8 cellular contexts compared by ENCODE assay signal in genomic region chr12:103929909-103930786, GRCh38. TPM values are rescaled to one million over a fixed set of nuclear protein-coding genes. Genes with fewer than 3 reads are reported as not detected.
A peak's percentile ranks its signal among the peaks of the same experiment; 100 is the strongest.
DNase-seq lines count a peak whose midpoint lies in the region; ATAC-seq, FAIRE-seq and TF ChIP-seq lines count a peak whose summit lies in the region.

TSS of gene HSP90B1 (plus strand) at chr12:103930410. CDS start at chr12:103930516, 106 bp downstream.

- H2AK9ac ChIP-seq in IMR-90 (replicated peaks; ENCODE audit: low read depth, low read length, poor library complexity) = peak within 1 kb of the TSS; percentile 99

- peaks cover 5% of the 10 kb centered on the region for H3K4me1 ChIP-seq in IMR-90 (ENCODE audit: control insufficient read depth, insufficient read depth, low read length)
- H3K4me1 ChIP-seq in endothelial cell of umbilical vein (ENCODE audit: control insufficient read depth, extremely low read depth, insufficient read depth, low read length) = peaks cover 35% of the 10 kb centered on the region

- H3K27me3 ChIP-seq in IMR-90 (ENCODE audit: control insufficient read depth, insufficient read depth, low read length) (no peaks in the 10 kb centered on the region), endothelial cell of umbilical vein (ENCODE audit: control insufficient read depth in 2 of 2, insufficient read depth in 2 of 2, low read length in 2 of 2) (no peaks in the 10 kb centered on the region)

- peak within 1 kb of the TSS; percentile 92 for H3K27ac ChIP-seq in IMR-90 (ENCODE audit: insufficient read depth, low read length)
- H3K27ac ChIP-seq in endothelial cell of umbilical vein (ENCODE audit: insufficient read depth, low read depth, low read length) = peak within 1 kb of the TSS; percentile 91

- peak within 1 kb of the TSS; percentile 92 for H2BK120ac ChIP-seq in IMR-90 (ENCODE audit: low read depth, low read length)

- CTCF ChIA-PET in IMR-90 (lab: Yijun Ruan, JAX) = interaction anchor here (1.0 to 1.2 kb wide), 2 partner anchors 35 to 72 kb away, joined by 3 to 4 read pairs; no protein-coding TSS in a partner anchor
- CTCF ChIA-PET in endothelial cell of umbilical vein (lab: Charles Lee) = interaction anchor here (1.0 to 1.9 kb wide), 9 partner anchors 9 to 297 kb away, joined by 3 to 8 read pairs (median 5); partner anchors contain the start of gene NT5DC3

- peaks cover 47% of the 10 kb centered on the region for H3K79me2 ChIP-seq in endothelial cell of umbilical vein (ENCODE audit: control insufficient read depth, insufficient read depth, low read length)

- peak within 1 kb of the TSS; percentile 92 for H2BK5ac ChIP-seq in IMR-90 (ENCODE audit: low read depth, low read length, poor library complexity, severe bottlenecking)

- H3K9ac ChIP-seq in IMR-90 (ENCODE audit: low read depth, low read length) = peak within 1 kb of the TSS; percentile 94
- peak within 1 kb of the TSS; percentile 90 for H3K9ac ChIP-seq in endothelial cell of umbilical vein (replicated peaks; ENCODE audit: extremely low read depth, insufficient read depth, low read length)

- peak within 1 kb of the TSS; percentile 75 for H2BK20ac ChIP-seq in IMR-90 (ENCODE audit: low read depth, low read length)

- TF ChIP-seq CTCF in IMR-90 (conservative IDR thresholded peaks at IDR 0.05; ENCODE audit: low read depth, low read length) (no peak), endothelial cell of umbilical vein (IDR thresholded peaks at IDR 0.05; ENCODE audit: extremely low read depth in 1 of 2, insufficient read depth in 1 of 2, low read depth in 1 of 2, low read length in 2 of 2) (no peak)

- FAIRE-seq in endothelial cell of umbilical vein (lab: Jason Lieb, UNC) = peak; percentile 99

- peak within 1 kb of the TSS; percentile 97 for H3K4ac ChIP-seq in IMR-90 (ENCODE audit: low read depth, low read length)

- DNase-seq in DMS 273 (lab: John Stamatoyannopoulos, UW; ENCODE audit: unreplicated experiment) (peak; percentile 99), IMR-90 (peak; percentile 100), OCI-M1 (lab: John Stamatoyannopoulos, UW) (peak; percentile 99), activated T-cell treated with anti-CD3 and anti-CD28 coated beads for 24 hours (ENCODE audit: low read depth) (peak; percentile 99), endothelial cell of umbilical vein (ENCODE audit: low read depth, low spot score) (peak; percentile 100), midbrain (lab: John Stamatoyannopoulos, UW) (peak; percentile 100)
- DNase-seq in stimulated activated CD8-positive, alpha-beta memory T cell treated with anti-CD3 and anti-CD28 coated beads, Interleukin-2, amount 100 ng/mL, for 1 hour (ENCODE audit: low read depth in 2 of 2) = peak; percentile 98 to 99

- peak within 1 kb of the TSS; percentile 94 for H3K56ac ChIP-seq in IMR-90 (ENCODE audit: extremely low read depth, insufficient read depth, low read length)

- WGBS in IMR-90 (ENCODE audit: extremely low coverage in 2 of 2, insufficient read length in 1 of 2), 2 experiments = 0% methylated on average over 15 of the region's 67 CpGs; no CpG with 5 or more reads in 1 of the 2 experiments

- dilution Hi-C loops in IMR-90 (cut with HindIII; ENCODE audit: low sequenced_read_pairs, unreplicated experiment) (no loop called here), endothelial cell of umbilical vein (cut with MboI; ENCODE audit: extremely low pct_ligation_motif_present, low sequenced_read_pairs) (no loop called here)

- peak within 1 kb of the TSS; percentile 97 for H3K14ac ChIP-seq in IMR-90 (replicated peaks; ENCODE audit: low read depth, low read length)

- peaks cover 32% of the 10 kb centered on the region for H4K20me1 ChIP-seq in IMR-90 (ENCODE audit: insufficient read depth, low read length)
- peaks cover 4% of the 10 kb centered on the region for H4K20me1 ChIP-seq in endothelial cell of umbilical vein (replicated peaks; ENCODE audit: control insufficient read depth, extremely low read depth, insufficient read depth, low read length)

- POLR2A ChIA-PET in IMR-90 (lab: Charles Lee; ENCODE audit: unreplicated experiment) (interaction anchor here (0.6 to 0.7 kb wide), 3 partner anchors 35 to 166 kb away, joined by 3 read pairs; no protein-coding TSS in a partner anchor), endothelial cell of umbilical vein (lab: Charles Lee) (interaction anchor here (0.6 to 2.1 kb wide), 6 partner anchors 10 to 134 kb away, joined by 3 to 12 read pairs (median 6); partner anchors contain the start of genes HCFC2 and TDG)

- peak within 1 kb of the TSS; percentile 89 to 99 for H4K8ac ChIP-seq in IMR-90 (ENCODE audit: low read depth in 2 of 2, low read length in 2 of 2)

- H3K79me1 ChIP-seq in IMR-90 (ENCODE audit: low read depth in 1 of 2, low read length in 2 of 2) = peaks cover 14 to 33% of the 10 kb centered on the region in 2 experiments

- H3K4me2 ChIP-seq in IMR-90 (ENCODE audit: low read depth, low read length) (peak within 1 kb of the TSS; percentile 90), endothelial cell of umbilical vein (ENCODE audit: insufficient read depth, low read length) (peak within 1 kb of the TSS; percentile 95)

- H2BK15ac ChIP-seq in IMR-90 (ENCODE audit: low read depth, low read length) = peak within 1 kb of the TSS; percentile 86; the same call in 2 of the 3 replicates

- no TSS peak for BruUV-seq in IMR-90 (replicated peaks; lab: Mats Ljungman, UMichigan)
- no TSS peak for BruUV-seq in endothelial cell of umbilical vein (replicated peaks; lab: Mats Ljungman, UMichigan)

- peak within 1 kb of the TSS; percentile 86 for H3K18ac ChIP-seq in IMR-90 (ENCODE audit: low read depth, low read length)

- ATAC-seq in GM21528 (IDR thresholded peaks at IDR 0.05; ENCODE audit: low FRiP score, unreplicated experiment) = peak; percentile 69
- peak; percentile 87 for ATAC-seq in IMR-90 (ENCODE audit: low read depth)

- peak within 1 kb of the TSS; percentile 97 for H3K23ac ChIP-seq in IMR-90 (ENCODE audit: low read depth, low read length)

- H3K36me3 ChIP-seq in IMR-90 (ENCODE audit: control insufficient read depth, insufficient read depth, low read length) = peaks cover 10% of the 10 kb centered on the region
- peaks cover 11 to 17% of the 10 kb centered on the region in 2 experiments for H3K36me3 ChIP-seq in endothelial cell of umbilical vein (ENCODE audit: control insufficient read depth in 2 of 2, extremely low read depth in 1 of 2, insufficient read depth in 2 of 2, low read length in 2 of 2)

- H2AK5ac ChIP-seq in IMR-90 (ENCODE audit: low read depth, low read length) = peak within 1 kb of the TSS; percentile 93

- peak; percentile 93 for TF ChIP-seq POLR2A in IMR-90 (IDR thresholded peaks at IDR 0.05; ENCODE audit: low read depth, low read length)
- TF ChIP-seq POLR2A in endothelial cell of umbilical vein (IDR thresholded peaks at IDR 0.05; ENCODE audit: low read depth, low read length) = peak; percentile 96

- H3K9me1 ChIP-seq in IMR-90 (ENCODE audit: insufficient read depth, low read length) = peaks cover 3% of the 10 kb centered on the region; the same call in 1 of the 2 replicates
- H3K9me1 ChIP-seq in endothelial cell of umbilical vein (replicated peaks; ENCODE audit: control insufficient read depth, extremely low read depth, insufficient read depth, low read length) = no peaks in the 10 kb centered on the region

- H3K9me3 ChIP-seq in IMR-90 (ENCODE audit: control insufficient read depth, insufficient read depth, low read length) (no peaks in the 10 kb centered on the region), endothelial cell of umbilical vein (replicated peaks; ENCODE audit: control insufficient read depth, insufficient read depth, low read length) (no peaks in the 10 kb centered on the region)

- intact Hi-C loops in IMR-90 (cut with micrococcal nuclease) = loop anchor here (2.0 kb wide), 2 partner anchors 21 to 159 kb away; no protein-coding TSS in a partner anchor
- intact Hi-C loops in endothelial cell of umbilical vein (cut with micrococcal nuclease) = loop anchor here (1.0 kb wide), 5 partner anchors 27 to 159 kb away; partner anchors contain the start of genes NT5DC3 and TDG

- H3K4me3 ChIP-seq in IMR-90 (ENCODE audit: insufficient read depth, low read depth, low read length) (peak within 1 kb of the TSS; percentile 66), endothelial cell of umbilical vein (replicated peaks in 1 of 3; ENCODE audit: insufficient read depth in 1 of 3, low read depth in 1 of 3, low read length in 3 of 3) (peak within 1 kb of the TSS; percentile 86 to 98 (median 86))

- peak within 1 kb of the TSS; percentile 94 for H4K91ac ChIP-seq in IMR-90 (ENCODE audit: insufficient read depth, low read depth, low read length)

- in situ Hi-C loops in IMR-90 (cut with MboI; ENCODE audit: low sequenced_read_pairs) = loop anchor here (10.0 kb wide), 1 partner anchor 155 kb away; no protein-coding TSS in a partner anchor

- H4K5ac ChIP-seq in IMR-90 (ENCODE audit: low read depth, low read length) = peak within 1 kb of the TSS; percentile 95

- H2AFZ ChIP-seq in IMR-90 (replicated peaks; ENCODE audit: low read length, poor library complexity) (peak within 1 kb of the TSS; percentile 94), endothelial cell of umbilical vein (ENCODE audit: low read depth, low read length) (peak within 1 kb of the TSS; percentile 79)

- TF ChIP-seq RAD21 in IMR-90 (IDR thresholded peaks at IDR 0.05; ENCODE audit: low read length) = no peak

TF ChIP-seq in IMR-90, 13 proteins besides CTCF, POLR2A, EP300 and RAD21 (continues in another document):
- TF ChIP-seq BHLHE40 (IDR thresholded peaks at IDR 0.05; ENCODE audit: low read depth, low read length) = no peak; the same call in 1 of the 2 replicates
- TF ChIP-seq CEBPB (IDR thresholded peaks at IDR 0.05; ENCODE audit: low read depth, low read length) = no peak
- TF ChIP-seq FOS (IDR thresholded peaks at IDR 0.05; ENCODE audit: low read depth, low read length) = peak; percentile 40; the same call in 1 of the 2 replicates

TF ChIP-seq in endothelial cell of umbilical vein, 7 proteins besides CTCF, POLR2A, EP300 and RAD21 (continues in another document):
- TF ChIP-seq MYC (IDR thresholded peaks at IDR 0.05; ENCODE audit: low read depth, low read length) (peak; percentile 1), POLR2AphosphoS5 (IDR thresholded peaks at IDR 0.05; ENCODE audit: insufficient read depth, low read depth, low read length) (peak; percentile 96), FOS (IDR thresholded peaks at IDR 0.05; ENCODE audit: borderline replicate concordance, insufficient read depth, low read length) (no peak)

RNA-seq across cellular contexts. Expression of gene HSP90B1, which starts in this region (rescaled TPM):
- total RNA-seq in IMR-90 (2012; rRNA removed) (398 and 587 TPM in 2 replicates), endothelial cell of umbilical vein (1,253 and 1,310 TPM in 2 replicates)
- polyA plus RNA-seq in IMR-90 (2012; rRNA removed) (686 and 765 TPM in 2 replicates), endothelial cell of umbilical vein (188 and 310 TPM in 2 replicates)
- 62.7 and 145 TPM in 2 replicates for polyA plus RNA-seq in IMR-90 (2012; cell fraction: cytosol; rRNA removed)
- 32.5 and 474 TPM in 2 replicates for polyA plus RNA-seq in IMR-90 (2012; cell fraction: nucleus; rRNA removed; ENCODE audit: low replicate concordance)
- polyA plus RNA-seq in endothelial cell of umbilical vein (2011; cell fraction: cytosol; rRNA removed) = 622 and 672 TPM in 2 replicates
- 1,138 and 1,640 TPM in 2 replicates for polyA plus RNA-seq in endothelial cell of umbilical vein (2011; cell fraction: nucleus; rRNA removed)
- polyA plus RNA-seq in endothelial cell of umbilical vein (2012) = 967 and 1,014 TPM in 2 replicates
- polyA minus RNA-seq in endothelial cell of umbilical vein = 299 and 328 TPM in 2 replicates
- 72.4 TPM for polyA minus RNA-seq in endothelial cell of umbilical vein (2011; cell fraction: cytosol; rRNA and poly(A)+ RNA removed)
- 434 and 718 TPM in 2 replicates for polyA minus RNA-seq in endothelial cell of umbilical vein (2011; cell fraction: nucleus; rRNA and poly(A)+ RNA removed)

Comparison
In these comparisons a context has a peak if more than half of its experiments do, and no peak if none do; other contexts are left out.
1. Peak in every context shown above with its lines: DNase-seq, ATAC-seq, H3K4me3 ChIP-seq and H3K27ac ChIP-seq.